ENCODE assay signal across 10 cellular contexts in genomic region chr15:63593705-63594671, GRCh38. TPM values are rescaled to one million over a fixed set of nuclear protein-coding genes. Genes with fewer than 3 reads are reported as not detected.
DNase-seq lines count a peak whose midpoint lies in the region; ATAC-seq, FAIRE-seq and TF ChIP-seq lines count a peak whose summit lies in the region.
"Had no signal": no experiment of that assay in that cellular context is flagged by ENCODE, and none has a peak within 500 bp of the region (broad histone marks: within the 10 kb centered on the region; RNA-seq: fewer than 3 reads in every experiment).

No MANE protein-coding gene starts in this region.

- no peak for TF ChIP-seq POLR2A in H54 (IDR thresholded peaks at IDR 0.05; ENCODE audit: low read depth, low read length)

- no peak overlapping the region for H2AFZ ChIP-seq in GM23338

- H3K4me3 Mint-ChIP-seq in Calu3 (ENCODE audit: low read depth, unreplicated experiment): no peak overlapping the region
- H3K4me3 Mint-ChIP-seq in activated CD4-positive, alpha-beta T cell treated with anti-CD3 and anti-CD28 coated beads, Interleukin-2, amount 10 ng/mL, durations not matched to agents 24 days and 14 days: no peak overlapping the region
- no peak overlapping the region for H3K4me3 Mint-ChIP-seq in GM23338

- H3K4me1 Mint-ChIP-seq in Calu3 (ENCODE audit: low read depth, unreplicated experiment) (peaks cover 8% of the 10 kb centered on the region), GM23338 (peaks cover 31% of the 10 kb centered on the region)
- peaks cover 47% of the 10 kb centered on the region for H3K4me1 Mint-ChIP-seq in activated CD4-positive, alpha-beta T cell treated with anti-CD3 and anti-CD28 coated beads, Interleukin-2, amount 10 ng/mL, durations not matched to agents 24 days and 14 days

- intact Hi-C loops in Calu3 (cut with micrococcal nuclease; ENCODE audit: unreplicated experiment): no loop called here
- intact Hi-C loops in activated CD4-positive, alpha-beta T cell treated with anti-CD3 and anti-CD28 coated beads, Interleukin-2, amount 10 ng/mL, durations not matched to agents 24 days and 14 days (cut with micrococcal nuclease): no loop called here

- H3K27ac ChIP-seq in epithelial cell of prostate (peak overlapping the region; percentile 29), GM23338 (ENCODE audit: low read depth) (no peak overlapping the region)
- H3K27ac ChIP-seq: ovary had no signal

- peak overlapping the region; percentile 24 for H3K27ac Mint-ChIP-seq in Calu3 (ENCODE audit: unreplicated experiment)
- H3K27ac Mint-ChIP-seq in activated CD4-positive, alpha-beta T cell treated with anti-CD3 and anti-CD28 coated beads, Interleukin-2, amount 10 ng/mL, durations not matched to agents 24 days and 14 days: peak overlapping the region; percentile 81
- no peak overlapping the region for H3K27ac Mint-ChIP-seq in GM23338

- no peak overlapping the region for H3K4me2 ChIP-seq in GM23338

- no peaks in the 10 kb centered on the region for H3K27me3 Mint-ChIP-seq in Calu3 (ENCODE audit: unreplicated experiment)
- H3K27me3 Mint-ChIP-seq in activated CD4-positive, alpha-beta T cell treated with anti-CD3 and anti-CD28 coated beads, Interleukin-2, amount 10 ng/mL, durations not matched to agents 24 days and 14 days: no peaks in the 10 kb centered on the region
- H3K27me3 Mint-ChIP-seq in GM23338 (ENCODE audit: insufficient read depth, low read depth, poor library complexity): peaks cover 8% of the 10 kb centered on the region

- no peaks in the 10 kb centered on the region for H3F3A ChIP-seq in GM23338 (replicated peaks; ENCODE audit: low read depth)

- no peak for DNase-seq in Calu3
- DNase-seq in activated CD4-positive, alpha-beta T cell treated with anti-CD3 and anti-CD28 coated beads, Interleukin-2, amount 10 ng/mL, durations not matched to agents 24 days and 14 days: peak; percentile 65
- no peak for DNase-seq in epithelial cell of prostate (ENCODE audit: low read depth, low spot score)
- peak; percentile 48 to 53 for DNase-seq in stimulated activated CD4-positive, alpha-beta T cell treated with anti-CD3 and anti-CD28 coated beads, Interleukin-2, amount 100 ng/mL, for 48 hours
- DNase-seq in GF-D8 (lab: John Stamatoyannopoulos, UW): no peak
- DNase-seq in H54 (ENCODE audit: insufficient read length, low spot score): no peak
- no peak for DNase-seq in HK-2 (ENCODE audit: unreplicated experiment)
- DNase-seq in GM23338 (ENCODE audit: low spot score): no peak
- DNase-seq: NCI-H1930, ovary had no signal

- TF ChIP-seq CTCF in Calu3 (IDR thresholded peaks at IDR 0.05; ENCODE audit: unreplicated experiment) (no peak), GM23338 (conservative IDR thresholded peaks at IDR 0.05; ENCODE audit: low read depth in 2 of 2) (no peak)

- no peak overlapping the region for H3K4me3 ChIP-seq in GM23338
- H3K4me3 ChIP-seq: ovary had no signal

- no peak for FAIRE-seq in H54 (lab: Jason Lieb, UNC)

- no peaks in the 10 kb centered on the region for H3K36me3 ChIP-seq in GM23338 (ENCODE audit: insufficient read depth)
- H3K36me3 ChIP-seq: ovary had no signal

- no peaks in the 10 kb centered on the region for H3K9me3 Mint-ChIP-seq in Calu3 (ENCODE audit: low read depth, unreplicated experiment)
- no peaks in the 10 kb centered on the region for H3K9me3 Mint-ChIP-seq in activated CD4-positive, alpha-beta T cell treated with anti-CD3 and anti-CD28 coated beads, Interleukin-2, amount 10 ng/mL, durations not matched to agents 24 days and 14 days
- no peaks in the 10 kb centered on the region for H3K9me3 Mint-ChIP-seq in GM23338

- H3K36me3 Mint-ChIP-seq in Calu3 (ENCODE audit: insufficient read depth, unreplicated experiment) (peaks cover 37% of the 10 kb centered on the region), GM23338 (ENCODE audit: low read depth) (peaks cover 13% of the 10 kb centered on the region; the same call in 2 of the 3 replicates)
- peaks cover 47% of the 10 kb centered on the region for H3K36me3 Mint-ChIP-seq in activated CD4-positive, alpha-beta T cell treated with anti-CD3 and anti-CD28 coated beads, Interleukin-2, amount 10 ng/mL, durations not matched to agents 24 days and 14 days (ENCODE audit: low read depth)

- no peaks in the 10 kb centered on the region for H3K79me2 ChIP-seq in GM23338 (replicated peaks; ENCODE audit: insufficient read depth)

- peaks cover 12% of the 10 kb centered on the region for H3K4me1 ChIP-seq in GM23338 (ENCODE audit: insufficient read depth)

- BruUV-seq in Calu3 (replicated peaks; lab: Mats Ljungman, UMichigan): no TSS peak

- no peaks in the 10 kb centered on the region for H3K9me2 ChIP-seq in GM23338 (ENCODE audit: insufficient read depth)

- ATAC-seq in GM23338: no peak

- no peaks in the 10 kb centered on the region for H3K27me3 ChIP-seq in GM23338 (ENCODE audit: insufficient read depth)
- H3K27me3 ChIP-seq: ovary had no signal

- CTCF ChIA-PET in Calu3 (lab: Charles Lee): interaction anchor here (0.5 kb wide), 1 partner anchor 218 kb away, joined by 9 read pairs; no protein-coding TSS in a partner anchor

- H4K20me1 ChIP-seq in GM23338 (replicated peaks; ENCODE audit: insufficient read depth): no peaks in the 10 kb centered on the region

TF ChIP-seq in GM23338, 12 proteins besides CTCF, POLR2A, EP300 and RAD21:
- no peak for TF ChIP-seq EZH2 (IDR thresholded peaks at IDR 0.05; ENCODE audit: low read depth, unreplicated experiment)
- no peak for TF ChIP-seq NANOG (IDR thresholded peaks at IDR 0.05; ENCODE audit: borderline replicate concordance)

RNA-seq across cellular contexts. Expression of gene FBXL22, which starts 3.2 kb away (rescaled TPM):
- total RNA-seq in Calu3 (2022): 0.71 and 1.3 TPM in 2 replicates
- 0.80 and 1.3 TPM in 2 replicates for total RNA-seq in activated CD4-positive, alpha-beta T cell treated with anti-CD3 and anti-CD28 coated beads, Interleukin-2, amount 10 ng/mL, durations not matched to agents 24 days and 14 days
- 0.19 TPM in 1 of 2 replicates, not detected in the other for total RNA-seq in GM23338 (2014; rRNA removed; shearing (Covaris generic))
- polyA plus RNA-seq in GM23338 (2016; fragmentation: Nextera tagmentation; extraction: Ambion mirVana): 0.26 and 1.2 TPM in 2 replicates

Comparison
In these comparisons a context has a peak if more than half of its experiments do, and no peak if none do; other contexts are left out.
1. DNase-seq: peak in activated CD4-positive, alpha-beta T cell treated with anti-CD3 and anti-CD28 coated beads, Interleukin-2, amount 10 ng/mL, durations not matched to agents 24 days and 14 days (single experiment) and stimulated activated CD4-positive, alpha-beta T cell treated with anti-CD3 and anti-CD28 coated beads, Interleukin-2, amount 100 ng/mL, for 48 hours (2 of 2); none in Calu3 (single experiment), epithelial cell of prostate (single experiment), GF-D8 (single experiment), H54 (single experiment), HK-2 (single experiment) and GM23338 (single experiment).